8 cellular contexts compared by ENCODE assay signal in genomic region chr17:81396278-81396721, GRCh38. TPM values are rescaled to one million over a fixed set of nuclear protein-coding genes. Genes with fewer than 3 reads are reported as not detected.
DNase-seq lines count a peak whose midpoint lies in the region; ATAC-seq and TF ChIP-seq lines count a peak whose summit lies in the region.

No MANE protein-coding gene starts in this region.

- peak overlapping the region; percentile 67 for H3K4me3 ChIP-seq in cardiac fibroblast (replicated peaks in 1 of 2; ENCODE audit: low read depth in 2 of 2, low read length in 2 of 2)
- H3K4me3 ChIP-seq in lower leg skin (ENCODE audit: low read depth, poor library complexity, severe bottlenecking): peak overlapping the region; percentile 39
- H3K4me3 ChIP-seq in thoracic aorta: peak overlapping the region; percentile 92

- TF ChIP-seq POLR2A in lower leg skin (IDR thresholded peaks at IDR 0.05): no peak

- intact Hi-C loops in lower leg skin (cut with DNase I; ENCODE audit: low total_unique reads): loop anchor here (5.0 kb wide), 1 partner anchor 116 kb away; the partner anchor contains the start of gene ACTG1

- no peaks in the 10 kb centered on the region for H3K27me3 ChIP-seq in thoracic aorta (replicated peaks; ENCODE audit: insufficient read depth)

- peaks cover 16 to 37% of the 10 kb centered on the region in 2 donors for H3K4me1 ChIP-seq in thoracic aorta (ENCODE audit: control insufficient read depth in 1 of 2, low read depth in 2 of 2)

- no peaks in the 10 kb centered on the region for H3K36me3 ChIP-seq in thoracic aorta

- peak overlapping the region; percentile 94 to 97 for H3K27ac ChIP-seq in thoracic aorta

- ATAC-seq in thoracic aorta (ENCODE audit: insufficient number of reproducible peaks, low FRiP score, low read depth) (no peak), GM18861 (IDR thresholded peaks at IDR 0.05; ENCODE audit: unreplicated experiment) (no peak)

- no peak for TF ChIP-seq CTCF in cardiac fibroblast (IDR thresholded peaks at IDR 0.05; ENCODE audit: low read depth, low read length)
- no peak for TF ChIP-seq CTCF in lower leg skin (IDR thresholded peaks at IDR 0.05)
- TF ChIP-seq CTCF in thoracic aorta (IDR thresholded peaks at IDR 0.05): no peak

- 1% methylated on average over 23 to 24 of the region's 54 CpGs for WGBS in lower leg skin, 2 donors

- DNase-seq in NCI-H2196 treated with DMSO at 0.1 percent for 48 hours (lab: John Stamatoyannopoulos, UW; ENCODE audit: unreplicated experiment) (peak; percentile 66), NCI-H2196 (lab: John Stamatoyannopoulos, UW; ENCODE audit: unreplicated experiment) (no peak), cardiac fibroblast (ENCODE audit: low read depth in 2 of 2) (no peak), lower leg skin (ENCODE audit: low spot score in 2 of 2) (no peak), thoracic aorta (ENCODE audit: low spot score) (no peak), iPS-NIHi7 (ENCODE audit: extremely low spot score) (no peak), GOT3 (lab: John Stamatoyannopoulos, UW) (no peak)

- H3K9me3 ChIP-seq in thoracic aorta: no peaks in the 10 kb centered on the region

RNA-seq across cellular contexts. Expression of gene BAHCC1, which starts 1.0 kb away (rescaled TPM):
- 10 to 100 TPM in 2 of 4 donors, 1 to 10 TPM in 2; 4.1 to 14.2 (median 10.0) TPM for total RNA-seq in lower leg skin
- 10 to 100 TPM; 41.2 to 69.6 TPM for total RNA-seq in thoracic aorta

Comparison
In these comparisons a context has a peak if more than half of its experiments do, and no peak if none do; other contexts are left out.
1. H3K4me3 ChIP-seq: peak in every context shown above with its lines; median percentile 92 in thoracic aorta; 67 in cardiac fibroblast; 39 in lower leg skin.